Comparison of ENCODE assay signal across 8 cellular contexts in the genomic region with DNA sequence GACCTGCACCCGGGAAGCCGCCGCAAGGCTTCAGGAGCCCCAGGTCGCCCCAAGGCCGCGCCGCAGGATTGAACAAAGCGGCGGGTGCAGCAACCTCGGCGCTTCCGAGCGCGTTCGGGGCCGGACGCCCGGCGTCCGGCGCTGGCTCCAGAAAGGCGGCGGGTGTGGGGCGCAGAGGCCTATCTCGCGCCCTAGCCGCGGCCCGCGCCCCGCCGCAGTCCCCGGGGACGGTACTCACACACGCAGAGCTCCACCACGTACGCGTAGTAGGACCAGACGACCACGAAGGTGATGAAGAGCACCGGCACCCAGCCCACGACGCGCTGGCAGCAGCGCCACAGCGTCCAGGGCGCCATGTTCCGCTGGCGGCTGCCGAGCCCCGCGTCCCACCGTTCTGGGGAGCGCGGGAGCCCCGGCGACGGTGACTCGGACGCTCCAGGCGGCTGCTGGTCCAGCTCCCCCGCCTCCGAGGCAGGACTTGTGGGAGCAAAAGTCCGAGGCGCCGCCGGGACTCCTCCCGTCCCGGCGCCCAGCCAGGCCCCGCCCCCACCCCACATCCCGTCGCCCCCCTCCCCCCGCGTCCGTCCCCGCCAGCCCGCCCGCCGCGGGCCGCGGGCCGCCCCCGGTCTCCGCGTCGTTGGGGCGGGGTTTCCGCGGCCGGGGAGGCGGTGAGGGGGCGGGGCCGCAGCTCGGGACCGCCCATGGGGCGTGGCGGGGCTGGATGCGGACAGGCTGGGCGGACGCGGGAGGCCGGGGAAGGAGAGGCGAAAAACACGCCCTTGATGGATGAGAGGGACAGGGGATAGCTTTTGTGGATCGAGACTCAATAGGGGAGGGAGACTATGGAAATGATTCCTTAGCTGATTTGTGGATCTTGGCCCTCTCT. TPM values are rescaled to one million over a fixed set of nuclear protein-coding genes. Genes with fewer than 3 reads are reported as not detected.
A peak's percentile ranks its signal among the peaks of the same experiment; 100 is the strongest.
DNase-seq lines count a peak whose midpoint lies in the region; ATAC-seq and TF ChIP-seq lines count a peak whose summit lies in the region.

A gene with protein sequence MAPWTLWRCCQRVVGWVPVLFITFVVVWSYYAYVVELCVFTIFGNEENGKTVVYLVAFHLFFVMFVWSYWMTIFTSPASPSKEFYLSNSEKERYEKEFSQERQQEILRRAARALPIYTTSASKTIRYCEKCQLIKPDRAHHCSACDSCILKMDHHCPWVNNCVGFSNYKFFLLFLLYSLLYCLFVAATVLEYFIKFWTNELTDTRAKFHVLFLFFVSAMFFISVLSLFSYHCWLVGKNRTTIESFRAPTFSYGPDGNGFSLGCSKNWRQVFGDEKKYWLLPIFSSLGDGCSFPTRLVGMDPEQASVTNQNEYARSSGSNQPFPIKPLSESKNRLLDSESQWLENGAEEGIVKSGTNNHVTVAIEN (minus strand): TSS at position 488 of the 886 bp plus-strand sequence. CDS start 132 bp downstream, at position 356.

- no peak for TF ChIP-seq CTCF in kidney epithelial cell (IDR thresholded peaks at IDR 0.05; ENCODE audit: insufficient read depth, low read length, poor library complexity, severe bottlenecking)

- in situ Hi-C loops in ACHN (cut with HindIII; ENCODE audit: low pct_ligation_motif_present, low pct_unique_long_range_greater_than_20kb, low sequenced_read_pairs), result no loop called here

- H3K27me3 ChIP-seq in kidney epithelial cell (ENCODE audit: control insufficient read depth, insufficient read depth, low read length), result no peaks in the 10 kb centered on the region

- DNase-seq in ACHN, result peak; percentile 80
- DNase-seq in NCI-H345 treated with DMSO at 0.1 percent for 48 hours (lab: John Stamatoyannopoulos, UW; ENCODE audit: unreplicated experiment), result peak; percentile 14
- peak; percentile 85 to 89 for DNase-seq in activated CD4-positive, alpha-beta T cell treated with anti-CD3 and anti-CD28 coated beads for 24 hours (ENCODE audit: low read depth in 2 of 2)
- DNase-seq in cerebellum (ENCODE audit: low spot score), result peak; percentile 97
- DNase-seq in kidney epithelial cell (ENCODE audit: low read depth), result peak; percentile 28
- peak; percentile 72 to 87 for DNase-seq in stimulated activated CD4-positive, alpha-beta T cell treated with anti-CD3 and anti-CD28 coated beads, Interleukin-15, amount 100 ng/mL, for 48 hours (ENCODE audit: low read depth in 2 of 2)

- peak; percentile 62 for ATAC-seq in GM18858 (IDR thresholded peaks at IDR 0.05; ENCODE audit: unreplicated experiment)
- ATAC-seq in HG03095 (IDR thresholded peaks at IDR 0.05; ENCODE audit: unreplicated experiment), result peak; percentile 89

- peak within 1 kb of the TSS; percentile 100 for H3K4me3 ChIP-seq in kidney epithelial cell (ENCODE audit: low read depth, low read length)

- no peaks in the 10 kb centered on the region for H3K36me3 ChIP-seq in kidney epithelial cell (ENCODE audit: control insufficient read depth, insufficient read depth, low read length)

RNA-seq across cellular contexts. Expression of the gene that starts here (rescaled TPM):
- total RNA-seq in cerebellum (60.7 TPM), kidney epithelial cell (49.6 and 51.9 TPM in 2 replicates)

Comparison
In these comparisons a context has a peak if more than half of its experiments do, and no peak if none do; other contexts are left out.
1. Peak in every context shown above with its lines: DNase-seq, ATAC-seq and H3K4me3 ChIP-seq.
2. DNase-seq: peak in every context shown above with its lines; median percentile 97 in cerebellum; 87 in activated CD4-positive, alpha-beta T cell treated with anti-CD3 and anti-CD28 coated beads for 24 hours; 80 in ACHN; 80 in stimulated activated CD4-positive, alpha-beta T cell treated with anti-CD3 and anti-CD28 coated beads, Interleukin-15, amount 100 ng/mL, for 48 hours; 28 in kidney epithelial cell; 14 in NCI-H345 treated with DMSO at 0.1 percent for 48 hours.